In the genomic region with DNA sequence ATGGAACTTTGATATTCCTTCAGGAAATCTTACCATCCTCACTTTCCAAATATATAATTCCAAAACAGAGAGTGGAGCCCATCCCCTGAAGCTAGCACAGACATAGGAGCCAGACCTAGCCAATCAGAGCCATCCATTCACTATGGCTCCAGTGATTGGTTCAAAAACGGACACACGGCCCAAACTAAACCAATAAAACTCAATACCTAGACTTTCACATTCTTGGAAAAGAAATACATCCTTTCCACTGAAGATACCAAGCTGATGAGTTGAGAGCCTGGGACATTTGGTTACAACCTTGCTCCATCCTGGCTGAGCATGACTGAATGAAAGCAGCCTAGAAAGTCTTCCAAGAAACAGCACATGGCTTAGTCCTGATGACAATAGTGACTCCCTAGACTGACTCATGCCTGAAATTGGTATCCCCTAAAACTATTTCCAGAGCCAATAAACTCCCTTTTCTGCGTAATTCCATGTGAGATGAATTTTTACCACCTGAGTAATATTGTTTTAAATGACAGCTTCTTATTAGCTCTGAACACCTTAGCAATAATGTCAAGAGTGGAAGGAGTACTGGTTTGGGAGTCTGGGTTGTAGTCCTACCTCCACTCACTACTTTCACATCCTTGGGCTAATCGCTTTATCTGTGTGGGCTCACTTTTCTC, we compare ENCODE assay signal across 1 cellular context.
TF ChIP-seq lines count a peak whose summit lies in the region.

No MANE protein-coding gene starts in this region.

TF ChIP-seq in liver, 16 proteins besides CTCF, POLR2A, EP300 and RAD21 (continued from another document):
- TF ChIP-seq, protein P1, sequence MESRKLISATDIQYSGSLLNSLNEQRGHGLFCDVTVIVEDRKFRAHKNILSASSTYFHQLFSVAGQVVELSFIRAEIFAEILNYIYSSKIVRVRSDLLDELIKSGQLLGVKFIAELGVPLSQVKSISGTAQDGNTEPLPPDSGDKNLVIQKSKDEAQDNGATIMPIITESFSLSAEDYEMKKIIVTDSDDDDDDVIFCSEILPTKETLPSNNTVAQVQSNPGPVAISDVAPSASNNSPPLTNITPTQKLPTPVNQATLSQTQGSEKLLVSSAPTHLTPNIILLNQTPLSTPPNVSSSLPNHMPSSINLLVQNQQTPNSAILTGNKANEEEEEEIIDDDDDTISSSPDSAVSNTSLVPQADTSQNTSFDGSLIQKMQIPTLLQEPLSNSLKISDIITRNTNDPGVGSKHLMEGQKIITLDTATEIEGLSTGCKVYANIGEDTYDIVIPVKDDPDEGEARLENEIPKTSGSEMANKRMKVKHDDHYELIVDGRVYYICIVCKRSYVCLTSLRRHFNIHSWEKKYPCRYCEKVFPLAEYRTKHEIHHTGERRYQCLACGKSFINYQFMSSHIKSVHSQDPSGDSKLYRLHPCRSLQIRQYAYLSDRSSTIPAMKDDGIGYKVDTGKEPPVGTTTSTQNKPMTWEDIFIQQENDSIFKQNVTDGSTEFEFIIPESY (IDR thresholded peaks at IDR 0.05): no peak
- TF ChIP-seq TAF1 (conservative IDR thresholded peaks at IDR 0.05) (no peak), RXRA (IDR thresholded peaks at IDR 0.05) (no peak), FOXA1 (IDR thresholded peaks at IDR 0.05) (no peak), HNF4A (conservative IDR thresholded peaks at IDR 0.05) (no peak), JUND (IDR thresholded peaks at IDR 0.05) (no peak)
